In the genomic region with DNA sequence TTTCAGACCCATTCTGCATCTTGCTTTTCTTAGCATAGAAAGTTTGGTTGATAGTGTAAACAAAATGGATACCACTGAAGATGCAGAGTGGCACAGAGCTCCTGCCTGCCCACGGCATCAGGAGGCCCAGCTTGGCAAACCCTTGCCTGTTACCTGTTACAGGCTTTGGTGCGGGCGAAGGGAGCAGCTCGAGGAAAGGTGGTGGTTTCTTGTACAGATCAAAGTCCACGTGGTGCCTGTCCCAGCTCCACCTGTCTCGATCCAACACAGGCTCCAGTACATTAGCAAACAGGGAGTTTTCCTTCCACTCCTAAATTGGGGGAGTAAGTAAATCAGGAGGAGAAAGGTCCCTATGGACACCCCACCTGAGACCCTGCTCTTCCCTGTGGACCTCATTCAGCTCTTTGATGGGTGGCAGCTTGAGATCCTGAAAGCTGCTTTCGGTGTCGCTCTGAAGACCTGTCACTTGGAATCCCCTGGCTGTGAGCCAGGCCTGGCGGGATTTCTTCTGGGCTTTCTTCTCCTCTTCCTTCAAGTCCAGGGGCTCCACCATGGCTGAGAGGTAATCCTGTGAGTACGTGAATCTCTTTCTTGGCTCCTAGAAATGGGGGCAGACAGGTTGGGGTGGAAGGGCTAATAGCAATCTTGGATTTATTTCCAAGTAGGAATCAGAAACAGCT, we compare ENCODE assay signal across 27 cellular contexts. TPM values are rescaled to one million over a fixed set of nuclear protein-coding genes. Genes with fewer than 3 reads are reported as not detected.
DNase-seq lines count a peak whose midpoint lies in the region; ATAC-seq and TF ChIP-seq lines count a peak whose summit lies in the region.
"Had no signal": no experiment of that assay in that cellular context is flagged by ENCODE, and none has a peak within 500 bp of the region (broad histone marks: within the 10 kb centered on the region; RNA-seq: fewer than 3 reads in every experiment).

No MANE protein-coding gene starts in this region.

- no peak overlapping the region for H3K4ac ChIP-seq in trophoblast cell (ENCODE audit: low read depth, low read length)

- H3K27me3 ChIP-seq in trophoblast cell (ENCODE audit: insufficient read depth, low read length) (no peaks in the 10 kb centered on the region), suprapubic skin (no peaks in the 10 kb centered on the region), uterus (no peaks in the 10 kb centered on the region)
- H3K27me3 ChIP-seq: BLaER1 treated with 17β-estradiol and CSF1 and Interleukin-3, amounts not matched to agents 10 nM and 100 nM had no signal

- H3K79me2 ChIP-seq in trophoblast cell (ENCODE audit: control insufficient read depth, insufficient read depth, low read length, poor library complexity), result no peaks in the 10 kb centered on the region

- H3K4me1 ChIP-seq in trophoblast cell (ENCODE audit: control insufficient read depth in 1 of 2, insufficient read depth in 2 of 2, low read length in 2 of 2) (no peaks in the 10 kb centered on the region), suprapubic skin (no peaks in the 10 kb centered on the region), uterus (no peaks in the 10 kb centered on the region)
- H3K4me1 ChIP-seq: A549; BLaER1 treated with 17β-estradiol and CSF1 and Interleukin-3, amounts not matched to agents 10 nM and 100 nM; HAP-1 had no signal

- no peak overlapping the region for H3K4me2 ChIP-seq in trophoblast cell (ENCODE audit: low read length)
- H3K4me2 ChIP-seq: A549; BLaER1 treated with 17β-estradiol and CSF1 and Interleukin-3, amounts not matched to agents 10 nM and 100 nM; KMS-11 had no signal

- TF ChIP-seq POLR2A in suprapubic skin (IDR thresholded peaks at IDR 0.05) (no peak), uterus (IDR thresholded peaks at IDR 0.05) (no peak)

- peaks cover 44% of the 10 kb centered on the region for H3K36me3 Mint-ChIP-seq in activated naive CD8-positive, alpha-beta T cell treated with anti-CD3 and anti-CD28 coated beads, Interleukin-2, amount 10 ng/mL, durations not matched to agents 7 days and 5 days
- peaks cover 54% of the 10 kb centered on the region for H3K36me3 Mint-ChIP-seq in activated naive CD8-positive, alpha-beta T cell treated with anti-CD3 and anti-CD28 coated beads for 36 hours
- H3K36me3 Mint-ChIP-seq in central memory CD8-positive, alpha-beta T cell (ENCODE audit: insufficient read depth), result peaks cover 16% of the 10 kb centered on the region

- H3K23ac ChIP-seq in trophoblast cell (ENCODE audit: low read length), result no peak overlapping the region

- no peak overlapping the region for H2AK5ac ChIP-seq in trophoblast cell (ENCODE audit: low read length)

- H3K27ac ChIP-seq in trophoblast cell (ENCODE audit: low read depth, low read length) (no peak overlapping the region), suprapubic skin (no peak overlapping the region), uterus (no peak overlapping the region)
- H3K27ac ChIP-seq: A549; BLaER1 treated with 17β-estradiol and CSF1 and Interleukin-3, amounts not matched to agents 10 nM and 100 nM; KMS-11 had no signal

- H4K8ac ChIP-seq in trophoblast cell (ENCODE audit: low read depth, low read length), result no peak overlapping the region

- peak; percentile 8 for DNase-seq in activated naive CD8-positive, alpha-beta T cell treated with anti-CD3 and anti-CD28 coated beads, Interleukin-2, amount 10 ng/mL, durations not matched to agents 7 days and 5 days
- DNase-seq in activated naive CD8-positive, alpha-beta T cell treated with anti-CD3 and anti-CD28 coated beads for 36 hours, result no peak
- DNase-seq in central memory CD8-positive, alpha-beta T cell (ENCODE audit: low spot score in 2 of 2), result no peak
- DNase-seq in trophoblast cell (no peak), suprapubic skin (ENCODE audit: low spot score in 2 of 2) (peak; percentile 41 to 72), uterus (no peak), NCI-H1105 treated with DMSO at 0.1 percent for 48 hours (lab: John Stamatoyannopoulos, UW) (no peak)
- DNase-seq: AML-193; CD4-positive, alpha-beta T cell; COR-L47; DMS53; GOT3; HFFc6; MM.1S; NCI-H1417; NCI-H1694; NCI-H2081; NCI-H2227 treated with DMSO at 0.1 percent for 48 hours; NCI-H69; Right ventricle myocardium superior; RPMI8226 had no signal

- no peak overlapping the region for H2BK12ac ChIP-seq in trophoblast cell (ENCODE audit: low read length)

- no CpG with 5 or more reads among the region's 10 CpGs for WGBS in trophoblast cell (ENCODE audit: extremely low coverage, insufficient coverage, insufficient read length)
- WGBS in suprapubic skin, result 92% methylated on average over 10 of the region's 10 CpGs

- no peak overlapping the region for H3K14ac ChIP-seq in trophoblast cell (ENCODE audit: low read length)

- H3K9ac ChIP-seq in trophoblast cell (ENCODE audit: low read length), result peak overlapping the region; percentile 43
- H3K9ac ChIP-seq: BLaER1 treated with 17β-estradiol and CSF1 and Interleukin-3, amounts not matched to agents 10 nM and 100 nM; KMS-11 had no signal

- H3K9me3 ChIP-seq in trophoblast cell (ENCODE audit: insufficient read depth, low read depth, low read length) (peaks cover 4% of the 10 kb centered on the region), suprapubic skin (no peaks in the 10 kb centered on the region), uterus (no peaks in the 10 kb centered on the region)
- H3K9me3 ChIP-seq: A549, HAP-1 had no signal

- no peak overlapping the region for H4K12ac ChIP-seq in trophoblast cell (ENCODE audit: low read depth, low read length)

- H3K9me3 Mint-ChIP-seq in activated naive CD8-positive, alpha-beta T cell treated with anti-CD3 and anti-CD28 coated beads, Interleukin-2, amount 10 ng/mL, durations not matched to agents 7 days and 5 days, result no peaks in the 10 kb centered on the region
- H3K9me3 Mint-ChIP-seq in activated naive CD8-positive, alpha-beta T cell treated with anti-CD3 and anti-CD28 coated beads for 36 hours, result peaks cover 5% of the 10 kb centered on the region
- no peaks in the 10 kb centered on the region for H3K9me3 Mint-ChIP-seq in central memory CD8-positive, alpha-beta T cell
- H3K9me3 Mint-ChIP-seq: CD4-positive, alpha-beta T cell; HFFc6 had no signal

- TF ChIP-seq EP300 in suprapubic skin (IDR thresholded peaks at IDR 0.05), result no peak

- no peak overlapping the region for H3K18ac ChIP-seq in trophoblast cell (ENCODE audit: low read length)

- H3K36me3 ChIP-seq in trophoblast cell (ENCODE audit: control insufficient read depth in 1 of 2, insufficient read depth in 2 of 2, low read length in 2 of 2), result peaks cover 44 to 62% of the 10 kb centered on the region in 2 experiments
- peaks cover 65% of the 10 kb centered on the region for H3K36me3 ChIP-seq in suprapubic skin
- H3K36me3 ChIP-seq in uterus, result no peaks in the 10 kb centered on the region

- no peak overlapping the region for H2BK120ac ChIP-seq in trophoblast cell (ENCODE audit: insufficient read depth, low read length, poor library complexity)

- POLR2A ChIA-PET in activated naive CD8-positive, alpha-beta T cell treated with anti-CD3 and anti-CD28 coated beads, Interleukin-2, amount 10 ng/mL, durations not matched to agents 7 days and 5 days (lab: Charles Lee), result interaction anchor here (1.0 kb wide), 1 partner anchor 8 kb away, joined by 3 read pairs; no protein-coding TSS in a partner anchor

- H3K4me3 Mint-ChIP-seq in activated naive CD8-positive, alpha-beta T cell treated with anti-CD3 and anti-CD28 coated beads, Interleukin-2, amount 10 ng/mL, durations not matched to agents 7 days and 5 days, result no peak overlapping the region
- H3K4me3 Mint-ChIP-seq in activated naive CD8-positive, alpha-beta T cell treated with anti-CD3 and anti-CD28 coated beads for 36 hours, result no peak overlapping the region
- H3K4me3 Mint-ChIP-seq in central memory CD8-positive, alpha-beta T cell, result no peak overlapping the region
- H3K4me3 Mint-ChIP-seq: CD4-positive, alpha-beta T cell; HFFc6; IgD-negative memory B cell had no signal

- no peak for ATAC-seq in activated naive CD8-positive, alpha-beta T cell treated with anti-CD3 and anti-CD28 coated beads, Interleukin-2, amount 10 ng/mL, durations not matched to agents 7 days and 5 days (ENCODE audit: low read depth)
- no peak for ATAC-seq in central memory CD8-positive, alpha-beta T cell (replicated peaks; ENCODE audit: extremely low read depth, poor library complexity, severe bottlenecking)
- ATAC-seq in HG02884 (IDR thresholded peaks at IDR 0.05; ENCODE audit: unreplicated experiment), result no peak
- ATAC-seq: A549 had no signal

- peaks cover 1% of the 10 kb centered on the region for H3K4me1 Mint-ChIP-seq in activated naive CD8-positive, alpha-beta T cell treated with anti-CD3 and anti-CD28 coated beads, Interleukin-2, amount 10 ng/mL, durations not matched to agents 7 days and 5 days
- H3K4me1 Mint-ChIP-seq in activated naive CD8-positive, alpha-beta T cell treated with anti-CD3 and anti-CD28 coated beads for 36 hours, result no peaks in the 10 kb centered on the region
- H3K4me1 Mint-ChIP-seq in central memory CD8-positive, alpha-beta T cell, result no peaks in the 10 kb centered on the region

- no peak overlapping the region for H2BK5ac ChIP-seq in trophoblast cell (ENCODE audit: low read depth, low read length, poor library complexity)

- H4K91ac ChIP-seq in trophoblast cell (ENCODE audit: low read depth, low read length), result no peak overlapping the region

- no peak for TF ChIP-seq CTCF in suprapubic skin (IDR thresholded peaks at IDR 0.05)
- no peak for TF ChIP-seq CTCF in uterus (IDR thresholded peaks at IDR 0.05)

- H2AFZ ChIP-seq in trophoblast cell (ENCODE audit: insufficient read depth, low read length, poor library complexity), result no peak overlapping the region

- no peak overlapping the region for H3K27ac Mint-ChIP-seq in activated naive CD8-positive, alpha-beta T cell treated with anti-CD3 and anti-CD28 coated beads, Interleukin-2, amount 10 ng/mL, durations not matched to agents 7 days and 5 days
- no peak overlapping the region for H3K27ac Mint-ChIP-seq in activated naive CD8-positive, alpha-beta T cell treated with anti-CD3 and anti-CD28 coated beads for 36 hours
- H3K27ac Mint-ChIP-seq in central memory CD8-positive, alpha-beta T cell (ENCODE audit: low read depth), result peak overlapping the region; percentile 51
- H3K27ac Mint-ChIP-seq: CD4-positive, alpha-beta T cell; HFFc6; IgD-negative memory B cell had no signal

- intact Hi-C loops in uterus (cut with DNase I; ENCODE audit: low total_unique reads), result no loop called here

- H3K27me3 Mint-ChIP-seq in activated naive CD8-positive, alpha-beta T cell treated with anti-CD3 and anti-CD28 coated beads, Interleukin-2, amount 10 ng/mL, durations not matched to agents 7 days and 5 days, result no peaks in the 10 kb centered on the region
- no peaks in the 10 kb centered on the region for H3K27me3 Mint-ChIP-seq in activated naive CD8-positive, alpha-beta T cell treated with anti-CD3 and anti-CD28 coated beads for 36 hours
- H3K27me3 Mint-ChIP-seq in central memory CD8-positive, alpha-beta T cell, result no peaks in the 10 kb centered on the region
- H3K27me3 Mint-ChIP-seq: CD4-positive, alpha-beta T cell; IgD-negative memory B cell had no signal

- H3K4me3 ChIP-seq in trophoblast cell (ENCODE audit: low read depth, low read length), result no peak overlapping the region
- no peak overlapping the region for H3K4me3 ChIP-seq in suprapubic skin
- H3K4me3 ChIP-seq in uterus, result no peak overlapping the region
- H3K4me3 ChIP-seq: A549; BLaER1 treated with 17β-estradiol and CSF1 and Interleukin-3, amounts not matched to agents 10 nM and 100 nM; HAP-1 had no signal

- H3K79me1 ChIP-seq in trophoblast cell (ENCODE audit: low read length), result no peaks in the 10 kb centered on the region

RNA-seq across cellular contexts. Expression of a gene that starts 35.7 kb away (rescaled TPM):
- total RNA-seq in activated naive CD8-positive, alpha-beta T cell treated with anti-CD3 and anti-CD28 coated beads, Interleukin-2, amount 10 ng/mL, durations not matched to agents 7 days and 5 days, result 10 to 100 TPM; 55.9 to 63.5 TPM
- 10 to 100 TPM; 47.5 to 47.6 TPM for total RNA-seq in activated naive CD8-positive, alpha-beta T cell treated with anti-CD3 and anti-CD28 coated beads for 36 hours
- 26.2 and 28.2 TPM in 2 replicates for polyA plus RNA-seq in trophoblast cell (2013)
- total RNA-seq in suprapubic skin (100 to 1,000 TPM; 118 to 164 (median 138) TPM), uterus (10 to 100 TPM; 13.1 to 51.4 (median 44.5) TPM)

Comparison
In these comparisons a context has a peak if more than half of its experiments do, and no peak if none do; other contexts are left out.
1. DNase-seq: peak in activated naive CD8-positive, alpha-beta T cell treated with anti-CD3 and anti-CD28 coated beads, Interleukin-2, amount 10 ng/mL, durations not matched to agents 7 days and 5 days (single experiment) and suprapubic skin (2 of 2); none in activated naive CD8-positive, alpha-beta T cell treated with anti-CD3 and anti-CD28 coated beads for 36 hours (single experiment), central memory CD8-positive, alpha-beta T cell (0 of 2), trophoblast cell (0 of 2), uterus (0 of 2) and NCI-H1105 treated with DMSO at 0.1 percent for 48 hours (single experiment).